Comparison of ENCODE assay signal across 21 cellular contexts in the genomic region with DNA sequence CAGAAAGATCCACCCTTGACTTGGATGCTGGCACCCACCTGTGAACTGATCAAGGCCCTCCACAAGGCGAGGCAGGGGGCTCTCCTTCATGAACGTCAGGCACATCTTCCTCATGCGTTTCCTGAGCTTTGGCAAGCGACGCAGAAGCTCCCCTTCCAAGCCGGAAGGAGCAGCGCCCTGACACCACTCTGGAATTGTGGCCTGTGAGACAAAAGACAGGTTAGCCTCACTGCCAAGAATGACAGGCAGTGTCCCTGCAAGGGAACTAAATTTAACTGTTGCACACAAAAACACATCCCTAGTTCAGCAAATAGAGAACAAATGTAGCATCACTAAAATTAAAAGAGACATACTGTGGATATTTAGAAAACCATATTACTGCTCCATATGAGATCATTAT. TPM values are rescaled to one million over a fixed set of nuclear protein-coding genes. Genes with fewer than 3 reads are reported as not detected.
DNase-seq lines count a peak whose midpoint lies in the region; ATAC-seq, FAIRE-seq and TF ChIP-seq lines count a peak whose summit lies in the region.
"Had no signal": no experiment of that assay in that cellular context is flagged by ENCODE, and none has a peak within 500 bp of the region (broad histone marks: within the 10 kb centered on the region; RNA-seq: fewer than 3 reads in every experiment).

No MANE protein-coding gene starts in this region.

- no peak overlapping the region for H3K18ac ChIP-seq in H1 (ENCODE audit: extremely low read depth, low read length)

- H3K23ac ChIP-seq in H1 (ENCODE audit: insufficient read length): no peak overlapping the region

- no peaks in the 10 kb centered on the region; the same call in 1 of the 2 replicates for H3K79me1 ChIP-seq in H1 (ENCODE audit: low read depth, low read length)

- H2BK120ac ChIP-seq in H1 (replicated peaks; ENCODE audit: low read depth, low read length): no peak overlapping the region

- H2BK5ac ChIP-seq in H1 (ENCODE audit: low read depth, low read length): peak overlapping the region; percentile 83; the same call in 1 of the 2 replicates

- H3K9me3 ChIP-seq in heart left ventricle: no peaks in the 10 kb centered on the region
- H3K9me3 ChIP-seq in right atrium auricular region: no peaks in the 10 kb centered on the region
- H3K9me3 ChIP-seq in H1 (ENCODE audit: insufficient read depth in 2 of 2, low read depth in 1 of 2, low read length in 1 of 2): no peaks in the 10 kb centered on the region
- H3K9me3 ChIP-seq in iPS-20b (ENCODE audit: insufficient read depth, low read depth, low read length): no peaks in the 10 kb centered on the region

- H3K56ac ChIP-seq in H1 (replicated peaks; ENCODE audit: insufficient read length, low read depth, low read length): no peak overlapping the region

- H2AFZ ChIP-seq in H1 (ENCODE audit: low read length): no peak overlapping the region

- H3K36me3 ChIP-seq in heart left ventricle (peaks cover 0 to 100% (median 87%) of the 10 kb centered on the region in 9 donors), right atrium auricular region (peaks cover 89% of the 10 kb centered on the region), H1 (ENCODE audit: control insufficient read depth in 2 of 4, insufficient read depth in 4 of 4, low read length in 3 of 4) (peaks cover 45 to 93% (median 74%) of the 10 kb centered on the region in 4 experiments), iPS-20b (ENCODE audit: insufficient read depth, low read depth, low read length) (peaks cover 95% of the 10 kb centered on the region)

- no peak for FAIRE-seq in H1 (lab: Jason Lieb, UNC)
- FAIRE-seq: HTR-8/SVneo had no signal

- no peak overlapping the region for H3K27ac Mint-ChIP-seq in endothelial cell (ENCODE audit: unreplicated experiment)
- H3K27ac Mint-ChIP-seq: IgD-negative memory B cell had no signal

- no peak for TF ChIP-seq RAD21 in H1 (IDR thresholded peaks at IDR 0.05 in 1 of 2, conservative IDR thresholded peaks at IDR 0.05 in 1 of 2; ENCODE audit: low read depth in 2 of 2, low read length in 2 of 2)

- H3K4me2 ChIP-seq in H1 (ENCODE audit: insufficient read depth in 1 of 2, low read depth in 2 of 2, low read length in 2 of 2): no peak overlapping the region
- H3K4me2 ChIP-seq: KMS-11 had no signal

- no peak for TF ChIP-seq CTCF in heart left ventricle (IDR thresholded peaks at IDR 0.05)
- no peak for TF ChIP-seq CTCF in right atrium auricular region (IDR thresholded peaks at IDR 0.05)
- TF ChIP-seq CTCF in H1 (IDR thresholded peaks at IDR 0.05; ENCODE audit: control extremely low read depth in 1 of 3, insufficient read depth in 1 of 3, low read depth in 1 of 3, low read length in 3 of 3): no peak
- no peak for TF ChIP-seq CTCF in endothelial cell (IDR thresholded peaks at IDR 0.05; ENCODE audit: unreplicated experiment)

- H3K4me1 ChIP-seq in heart left ventricle: peaks cover 0 to 31% (median 5%) of the 10 kb centered on the region in 12 donors
- H3K4me1 ChIP-seq in right atrium auricular region: peaks cover 0 to 19% of the 10 kb centered on the region in 2 donors
- peaks cover 12 to 26% (median 20%) of the 10 kb centered on the region in 4 experiments; a peak in 6 of 7 replicates for H3K4me1 ChIP-seq in H1 (replicated peaks in 1 of 4; ENCODE audit: control insufficient read depth in 3 of 4, insufficient read depth in 4 of 4, low read length in 3 of 4)
- H3K4me1 ChIP-seq in iPS-20b (ENCODE audit: insufficient read depth, low read length): peaks cover 22% of the 10 kb centered on the region

- WGBS in heart left ventricle, 4 donors: 52 to 69% (median 63%) methylated on average over 7 of the region's 7 CpGs
- 86% methylated on average over 7 of the region's 7 CpGs; no CpG with 5 or more reads in 1 of the 2 experiments for WGBS in H1 (ENCODE audit: extremely low coverage in 1 of 2, insufficient coverage in 1 of 2, insufficient read length in 1 of 2, insufficient replicate concordance in 2 of 2, low coverage in 1 of 2, low lambda C conversion rate in 2 of 2, missing lambda C conversion rate in 1 of 2), 2 experiments

- H4K20me1 ChIP-seq in H1 (replicated peaks in 1 of 2; ENCODE audit: control insufficient read depth in 1 of 2, insufficient read depth in 2 of 2, low read length in 2 of 2): no peaks in the 10 kb centered on the region

- ATAC-seq in heart left ventricle: peak; percentile 32 to 72 (median 54)
- ATAC-seq: HCT116 had no signal

- H3K27me3 Mint-ChIP-seq in endothelial cell (ENCODE audit: unreplicated experiment): no peaks in the 10 kb centered on the region
- H3K27me3 Mint-ChIP-seq: IgD-negative memory B cell had no signal

- H3K4me3 ChIP-seq in heart left ventricle: no peak overlapping the region
- H3K4me3 ChIP-seq in right atrium auricular region: no peak overlapping the region
- no peak overlapping the region for H3K4me3 ChIP-seq in H1 (ENCODE audit: extremely low read depth in 1 of 4, insufficient read depth in 2 of 4, low read depth in 3 of 4, low read length in 4 of 4)
- no peak overlapping the region for H3K4me3 ChIP-seq in iPS-20b (ENCODE audit: low read length)

- H2BK12ac ChIP-seq in H1 (ENCODE audit: low read depth, low read length): peak overlapping the region; percentile 20; the same call in 1 of the 2 replicates

- H3K4me3 Mint-ChIP-seq in endothelial cell (ENCODE audit: unreplicated experiment): no peak overlapping the region
- H3K4me3 Mint-ChIP-seq: IgD-negative memory B cell had no signal

- H2AK5ac ChIP-seq in H1 (ENCODE audit: low read depth, low read length): no peak overlapping the region

- H3K14ac ChIP-seq in H1 (ENCODE audit: insufficient read length): no peak overlapping the region

- no peaks in the 10 kb centered on the region for H3K23me2 ChIP-seq in H1 (ENCODE audit: low read depth, low read length)

- no peak overlapping the region for H2BK15ac ChIP-seq in H1 (ENCODE audit: low read length)

- H3K9ac ChIP-seq in H1 (replicated peaks in 1 of 4; ENCODE audit: extremely low read depth in 1 of 4, low read depth in 3 of 4, low read length in 3 of 4) (no peak overlapping the region; a peak in 1 of 7 replicates), iPS-20b (ENCODE audit: low read depth, low read length) (peak overlapping the region; percentile 52; the same call in 1 of the 2 replicates)
- H3K9ac ChIP-seq: KMS-11 had no signal

- 0 out of 4 replicates have a peak, but pooled peaks cover 0 to 4% of the 10 kb centered on the region in 2 experiments for H3K79me2 ChIP-seq in H1 (ENCODE audit: control insufficient read depth in 1 of 2, insufficient read depth in 2 of 2, low read length in 2 of 2)

- H3K27ac ChIP-seq in heart left ventricle: peak overlapping the region in 7 of 12 donors; percentile 14 to 69 (median 46)
- peak overlapping the region in 1 of 2 donors; percentile 26 for H3K27ac ChIP-seq in right atrium auricular region
- H3K27ac ChIP-seq in H1 (ENCODE audit: low read depth, low read length): 0 out of 2 replicates have a peak overlapping the region, but pooled peaks have one; percentile 26
- H3K27ac ChIP-seq in iPS-20b (ENCODE audit: low read length): peak overlapping the region; percentile 84
- H3K27ac ChIP-seq: KMS-11 had no signal

- H3K36me3 Mint-ChIP-seq in endothelial cell (ENCODE audit: low read depth, unreplicated experiment): peaks cover 57% of the 10 kb centered on the region

- H4K91ac ChIP-seq in H1 (replicated peaks; ENCODE audit: insufficient read length, low read length): no peak overlapping the region

- H3K27me3 ChIP-seq in heart left ventricle (no peaks in the 10 kb centered on the region), right atrium auricular region (no peaks in the 10 kb centered on the region), H1 (replicated peaks in 1 of 4; ENCODE audit: control insufficient read depth in 3 of 4, extremely low read depth in 1 of 4, insufficient read depth in 3 of 4, low read length in 3 of 4) (no peaks in the 10 kb centered on the region), iPS-20b (ENCODE audit: insufficient read depth, low read length) (no peaks in the 10 kb centered on the region)

- DNase-seq in heart left ventricle (peak in 2 of 5 donors; percentile 32 to 37), right atrium auricular region (ENCODE audit: low spot score) (no peak), H1 (ENCODE audit: low read depth in 1 of 2, low spot score in 2 of 2) (no peak), DMS153 treated with DMSO at 0.1 percent for 48 hours (lab: John Stamatoyannopoulos, UW; ENCODE audit: unreplicated experiment) (no peak), endothelial cell (ENCODE audit: low spot score) (no peak), hippocampal formation (lab: John Stamatoyannopoulos, UW) (no peak), NCI-H748 (lab: John Stamatoyannopoulos, UW; ENCODE audit: unreplicated experiment) (no peak)
- DNase-seq: Calu3, DMS153, GOT3, MM.1S, NCI-H1694, NCI-H446 treated with DMSO at 0.1 percent for 48 hours, NCI-H526, RPMI8226, SHP77 treated with DMSO at 0.1 percent for 48 hours had no signal

- no peak overlapping the region for H3K4ac ChIP-seq in H1 (replicated peaks; ENCODE audit: insufficient read length, low read depth, low read length)

- H3K4me1 Mint-ChIP-seq in endothelial cell (ENCODE audit: unreplicated experiment): no peaks in the 10 kb centered on the region
- H3K4me1 Mint-ChIP-seq: IgD-negative memory B cell had no signal

- H2BK20ac ChIP-seq in H1 (ENCODE audit: low read length): peak overlapping the region; percentile 72; the same call in 1 of the 2 replicates

- H4K8ac ChIP-seq in H1 (ENCODE audit: extremely low read depth, insufficient read depth, low read length): no peak overlapping the region; the same call in 1 of the 2 replicates

- CTCF ChIA-PET in H1 (lab: Charles Lee; ENCODE audit: partially characterized antibody): no interaction called here

- no peak overlapping the region for H4K5ac ChIP-seq in H1 (ENCODE audit: insufficient read length, low read depth, low read length)

- H3K9me3 Mint-ChIP-seq in endothelial cell (ENCODE audit: unreplicated experiment): no peaks in the 10 kb centered on the region
- H3K9me3 Mint-ChIP-seq: IgD-negative memory B cell had no signal

- POLR2A ChIA-PET in H1 (lab: Charles Lee; ENCODE audit: partially characterized antibody): interaction anchor here (0.8 to 1.2 kb wide), 2 partner anchors 10 to 12 kb away, joined by 3 read pairs; no protein-coding TSS in a partner anchor

- intact Hi-C loops in heart left ventricle (cut with DNase I): loop anchor here in 1 of 10 donors (10.0 kb wide), 1 partner anchor 246 kb away; a partner anchor contains a TSS

- TF ChIP-seq POLR2A in heart left ventricle (IDR thresholded peaks at IDR 0.05): no peak
- no peak for TF ChIP-seq POLR2A in H1 (IDR thresholded peaks at IDR 0.05; ENCODE audit: control extremely low read depth in 1 of 2, low read depth in 2 of 2, low read length in 2 of 2)

- no peak for TF ChIP-seq EP300 in H1 (IDR thresholded peaks at IDR 0.05; ENCODE audit: borderline replicate concordance in 1 of 2, low read depth in 2 of 2, low read length in 2 of 2)

RNA-seq across cellular contexts. Expression of a gene that starts 42.0 kb away (rescaled TPM):
- 10 to 100 TPM; 15.2 to 50.0 (median 44.3) TPM for total RNA-seq in heart left ventricle
- polyA plus RNA-seq in heart left ventricle: 10 to 100 TPM; 16.9 to 35.7 TPM
- 10 to 100 TPM; 18.9 to 34.7 TPM for total RNA-seq in right atrium auricular region
- 25.1 and 25.7 TPM in 2 replicates for total RNA-seq in H1 (2021; fragmentation: NEBNext Ultra II Directional; extraction: Animal tissue kit (Norgen Biotek cat#: 25700))
- polyA plus RNA-seq in H1 (2011; rRNA removed): 2.6 and 7.3 TPM in 2 replicates
- polyA plus RNA-seq in H1 (2011; cell fraction: cytosol; rRNA removed): 9.8 TPM
- 3.1 TPM for polyA plus RNA-seq in H1 (2011; cell fraction: nucleus; rRNA removed)
- polyA plus RNA-seq in H1 (2012, experiment 1 of 2): 9.8 to 25.8 TPM (median 12.0 TPM) in 4 replicates
- polyA plus RNA-seq in H1 (2012, experiment 2 of 2): 2.0 TPM
- 38.6 TPM for polyA plus RNA-seq in H1 (2013, experiment 1 of 2)
- 36.2 TPM for polyA plus RNA-seq in H1 (2013, experiment 2 of 2)
- polyA minus RNA-seq in H1 (2011; rRNA and poly(A)+ RNA removed): 4.8 and 6.9 TPM in 2 replicates
- polyA minus RNA-seq in H1 (2011; cell fraction: cytosol; rRNA and poly(A)+ RNA removed): 6.2 TPM
- polyA minus RNA-seq in H1 (2011; cell fraction: nucleus; rRNA and poly(A)+ RNA removed): 15.3 TPM
- 16.0 TPM for total RNA-seq in endothelial cell (ENCODE audit: unreplicated experiment)
